18 cellular contexts compared by ENCODE assay signal in genomic region chr1:53132176-53132575, GRCh38. TPM values are rescaled to one million over a fixed set of nuclear protein-coding genes. Genes with fewer than 3 reads are reported as not detected.
DNase-seq lines count a peak whose midpoint lies in the region; ATAC-seq and TF ChIP-seq lines count a peak whose summit lies in the region.
"Had no signal": no experiment of that assay in that cellular context is flagged by ENCODE, and none has a peak within 500 bp of the region (broad histone marks: within the 10 kb centered on the region; RNA-seq: fewer than 3 reads in every experiment).

No MANE protein-coding gene starts in this region.

- H3K27me3 ChIP-seq in rectal smooth muscle tissue (ENCODE audit: control insufficient read depth, insufficient read depth, low read length) = no peaks in the 10 kb centered on the region
- H3K27me3 ChIP-seq in transverse colon = no peaks in the 10 kb centered on the region

- TF ChIP-seq POLR2A in transverse colon (IDR thresholded peaks at IDR 0.05) = no peak

- peak overlapping the region; percentile 97 for H3K27ac ChIP-seq in rectal smooth muscle tissue (ENCODE audit: low read depth, low read length)
- peak overlapping the region; percentile 51 to 88 (median 73) for H3K27ac ChIP-seq in transverse colon
- no peak overlapping the region for H3K27ac ChIP-seq in caudate nucleus (ENCODE audit: low read depth, low read length)
- H3K27ac ChIP-seq: RWPE1 had no signal

- no peaks in the 10 kb centered on the region for H3K9me3 ChIP-seq in transverse colon

- peak overlapping the region; percentile 79 for H3K27ac Mint-ChIP-seq in central memory CD8-positive, alpha-beta T cell (ENCODE audit: low read depth)
- H3K27ac Mint-ChIP-seq in immature natural killer cell = peak overlapping the region; percentile 81 to 96 (median 88)
- H3K27ac Mint-ChIP-seq: B cell had no signal

- no peak overlapping the region for H3K9ac ChIP-seq in rectal smooth muscle tissue (ENCODE audit: low read length)

- H3K27me3 Mint-ChIP-seq in central memory CD8-positive, alpha-beta T cell = no peaks in the 10 kb centered on the region
- H3K27me3 Mint-ChIP-seq in immature natural killer cell (ENCODE audit: low read depth in 3 of 3) = peaks cover 8 to 16% (median 9%) of the 10 kb centered on the region in 3 donors

- no peak overlapping the region for H3K4me3 ChIP-seq in rectal smooth muscle tissue (ENCODE audit: low read length)
- H3K4me3 ChIP-seq in transverse colon = no peak overlapping the region

- H3K4me1 ChIP-seq in rectal smooth muscle tissue (ENCODE audit: control insufficient read depth, insufficient read depth, low read length) (peaks cover 29% of the 10 kb centered on the region), transverse colon (peaks cover 9 to 24% (median 15%) of the 10 kb centered on the region in 4 donors)

- H3K36me3 ChIP-seq in rectal smooth muscle tissue (ENCODE audit: control insufficient read depth, insufficient read depth, low read length) = no peaks in the 10 kb centered on the region
- no peaks in the 10 kb centered on the region for H3K36me3 ChIP-seq in transverse colon

- in situ Hi-C loops in transverse colon (cut with MboI; ENCODE audit: low pct_ligation_motif_present in 1 of 4, low pct_unique_long_range_greater_than_20kb in 1 of 4, low sequenced_read_pairs in 3 of 4) = no loop called here

- no peak for TF ChIP-seq CTCF in transverse colon (IDR thresholded peaks at IDR 0.05)

- ATAC-seq in central memory CD8-positive, alpha-beta T cell (replicated peaks; ENCODE audit: extremely low read depth, poor library complexity, severe bottlenecking) = no peak
- ATAC-seq in HG03280 (IDR thresholded peaks at IDR 0.05; ENCODE audit: unreplicated experiment) = no peak

- peaks cover 45% of the 10 kb centered on the region for H3K4me1 Mint-ChIP-seq in central memory CD8-positive, alpha-beta T cell
- peaks cover 59 to 80% of the 10 kb centered on the region in 2 donors for H3K4me1 Mint-ChIP-seq in immature natural killer cell
- H3K4me1 Mint-ChIP-seq: B cell; CD4-positive, alpha-beta memory T cell had no signal

- no peak for DNase-seq in central memory CD8-positive, alpha-beta T cell (ENCODE audit: low spot score in 2 of 2)
- DNase-seq in immature natural killer cell = no peak
- no peak for DNase-seq in transverse colon
- no peak for DNase-seq in NOMO-1 (lab: John Stamatoyannopoulos, UW; ENCODE audit: unreplicated experiment in 2 of 2)
- no peak for DNase-seq in caudate nucleus (lab: John Stamatoyannopoulos, UW)
- DNase-seq: Calu3; CD4-positive, alpha-beta memory T cell; H7; KG1; NCI-H1048; NCI-H1436 treated with DMSO at 0.1 percent for 48 hours; NCI-H2029 treated with DMSO at 0.1 percent for 48 hours; NCI-H2171 treated with DMSO at 0.1 percent for 48 hours; NCI-H446 treated with DMSO at 0.1 percent for 48 hours had no signal

- intact Hi-C loops in transverse colon (cut with DNase I; ENCODE audit: low total_unique reads) = no loop called here

- peaks cover 2% of the 10 kb centered on the region for H3K9me3 Mint-ChIP-seq in central memory CD8-positive, alpha-beta T cell
- H3K9me3 Mint-ChIP-seq in immature natural killer cell = peaks cover 0 to 2% (median 0%) of the 10 kb centered on the region in 6 donors

- H3K4me3 Mint-ChIP-seq in central memory CD8-positive, alpha-beta T cell = no peak overlapping the region
- H3K4me3 Mint-ChIP-seq in immature natural killer cell = peak overlapping the region in 2 of 5 donors; percentile 21 to 33
- H3K4me3 Mint-ChIP-seq: B cell; CD4-positive, alpha-beta memory T cell had no signal

- WGBS in transverse colon (ENCODE audit: low coverage in 1 of 2), 2 donors = 87 to 100% methylated on average over 1 to 8 of the region's 8 CpGs

- no peak for TF ChIP-seq EP300 in transverse colon (IDR thresholded peaks at IDR 0.05; ENCODE audit: low read depth)

- peaks cover 6% of the 10 kb centered on the region for H3K36me3 Mint-ChIP-seq in central memory CD8-positive, alpha-beta T cell (ENCODE audit: insufficient read depth)
- H3K36me3 Mint-ChIP-seq in immature natural killer cell = peaks cover 0 to 4% (median under 1%) of the 10 kb centered on the region in 3 donors
- H3K36me3 Mint-ChIP-seq: CD4-positive, alpha-beta memory T cell had no signal

RNA-seq across cellular contexts. Expression of gene SLC1A7, which starts 10.3 kb away (rescaled TPM):
- 1 to 10 TPM; 2.1 to 6.4 (median 4.8) TPM for polyA plus RNA-seq in immature natural killer cell
- total RNA-seq in transverse colon = 1 to 10 TPM in 3 of 4 donors, not detected in 1; 1.1 to 1.6 (median 1.6) TPM
- total RNA-seq: B cell; Calu3; CD4-positive, alpha-beta memory T cell; H7 had no signal
- polyA plus RNA-seq: CD4-positive, alpha-beta memory T cell had no signal
